ENCODE assay signal across 16 cellular contexts in the genomic region with DNA sequence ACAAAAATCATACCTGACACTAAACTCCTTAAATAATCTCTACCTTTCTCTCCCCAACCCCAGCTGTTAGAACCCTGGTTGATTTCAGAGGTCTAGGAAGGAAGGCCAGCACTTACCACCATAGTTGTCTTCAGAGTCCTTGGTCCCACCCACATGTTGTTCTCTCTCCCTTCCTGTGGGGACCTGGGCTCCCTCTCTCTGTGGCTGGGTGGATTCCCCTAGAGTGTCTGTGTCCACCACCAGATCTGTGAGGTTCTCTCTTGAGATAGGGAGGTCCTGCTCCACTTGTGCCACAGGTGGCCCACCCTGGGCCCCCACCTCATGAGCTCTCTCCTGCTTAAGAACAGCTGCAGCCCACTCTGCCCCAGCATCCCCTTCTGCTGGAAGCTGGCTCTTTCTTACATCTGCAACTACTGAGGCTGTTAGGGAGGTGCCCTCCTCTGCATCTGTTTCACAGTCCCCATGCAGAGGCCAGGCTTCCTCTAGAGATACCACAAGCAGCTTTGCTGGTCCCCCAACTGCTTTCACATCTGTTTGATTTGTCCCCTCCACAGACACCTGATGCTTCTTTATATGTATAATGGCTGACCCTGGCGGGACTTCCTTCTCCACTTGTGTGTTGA. TPM values are rescaled to one million over a fixed set of nuclear protein-coding genes. Genes with fewer than 3 reads are reported as not detected.
DNase-seq lines count a peak whose midpoint lies in the region; TF ChIP-seq lines count a peak whose summit lies in the region.
"Had no signal": no experiment of that assay in that cellular context is flagged by ENCODE, and none has a peak within 500 bp of the region (broad histone marks: within the 10 kb centered on the region; RNA-seq: fewer than 3 reads in every experiment).

No MANE protein-coding gene starts in this region.

- peaks cover 57% of the 10 kb centered on the region for H3K4me1 Mint-ChIP-seq in activated CD4-positive, alpha-beta T cell treated with anti-CD3 and anti-CD28 coated beads, Interleukin-2, amount 10 ng/mL, durations not matched to agents 7 days and 5 days
- peaks cover 43% of the 10 kb centered on the region for H3K4me1 Mint-ChIP-seq in activated T-helper 2 cell treated with anti-CD3 and anti-CD28 coated beads, Interferon-gamma antibody, Interleukin-2, Interleukin-4, amounts not matched to agents 10 μg/mL and 5 μg/mL and 100 μg/mL, durations not matched to agents 14 hours and 24 hours and 36 hours (ENCODE audit: low read depth)
- peaks cover 5% of the 10 kb centered on the region for H3K4me1 Mint-ChIP-seq in mesothelial cell of epicardium

- intact Hi-C loops in activated T-helper 2 cell treated with anti-CD3 and anti-CD28 coated beads, Interferon-gamma antibody, Interleukin-2, Interleukin-4, amounts not matched to agents 10 μg/mL and 5 μg/mL and 100 μg/mL, durations not matched to agents 14 hours and 24 hours and 36 hours (cut with micrococcal nuclease) = no loop called here
- intact Hi-C loops in spleen (cut with DNase I; ENCODE audit: low total_unique reads) = no loop called here

- no peaks in the 10 kb centered on the region for H3K27me3 ChIP-seq in spleen (replicated peaks in 1 of 7)

- H3K4me3 Mint-ChIP-seq in activated CD4-positive, alpha-beta T cell treated with anti-CD3 and anti-CD28 coated beads, Interleukin-2, amount 10 ng/mL, durations not matched to agents 7 days and 5 days = peak overlapping the region; percentile 54
- H3K4me3 Mint-ChIP-seq in activated T-helper 2 cell treated with anti-CD3 and anti-CD28 coated beads, Interferon-gamma antibody, Interleukin-2, Interleukin-4, amounts not matched to agents 10 μg/mL and 5 μg/mL and 100 μg/mL, durations not matched to agents 14 hours and 24 hours and 36 hours (ENCODE audit: low read depth) = peak overlapping the region; percentile 7
- no peak overlapping the region for H3K4me3 Mint-ChIP-seq in mesothelial cell of epicardium

- H3K36me3 Mint-ChIP-seq in activated CD4-positive, alpha-beta T cell treated with anti-CD3 and anti-CD28 coated beads, Interleukin-2, amount 10 ng/mL, durations not matched to agents 7 days and 5 days (ENCODE audit: low read depth) = peaks cover 75% of the 10 kb centered on the region
- H3K36me3 Mint-ChIP-seq in activated T-helper 2 cell treated with anti-CD3 and anti-CD28 coated beads, Interferon-gamma antibody, Interleukin-2, Interleukin-4, amounts not matched to agents 10 μg/mL and 5 μg/mL and 100 μg/mL, durations not matched to agents 14 hours and 24 hours and 36 hours (ENCODE audit: low read depth) = peaks cover 79% of the 10 kb centered on the region
- peaks cover 56% of the 10 kb centered on the region for H3K36me3 Mint-ChIP-seq in mesothelial cell of epicardium

- no peak for DNase-seq in activated CD4-positive, alpha-beta T cell treated with anti-CD3 and anti-CD28 coated beads, Interleukin-2, amount 10 ng/mL, durations not matched to agents 7 days and 5 days
- DNase-seq in activated CD4-positive, alpha-beta T cell treated with anti-CD3 and anti-CD28 coated beads, Interleukin-2, amount 50 U/mL, for 4 hours = no peak
- peak; percentile 48 for DNase-seq in GM20000 (ENCODE audit: low spot score)
- DNase-seq in activated T-helper 2 cell treated with anti-CD3 and anti-CD28 coated beads, Interferon-gamma antibody, Interleukin-2, Interleukin-4, amounts not matched to agents 10 μg/mL and 5 μg/mL and 100 μg/mL, durations not matched to agents 14 hours and 24 hours and 36 hours (ENCODE audit: low spot score) = no peak
- peak; percentile 28 for DNase-seq in spleen
- DNase-seq in C1 segment of cervical spinal cord (lab: John Stamatoyannopoulos, UW) = no peak
- DNase-seq in NCI-H2171 treated with DMSO at 0.1 percent for 48 hours (lab: John Stamatoyannopoulos, UW) = no peak
- DNase-seq in mesothelial cell of epicardium (ENCODE audit: low spot score in 2 of 2, unreplicated experiment in 2 of 2) = no peak
- DNase-seq: activated CD4-positive, alpha-beta T cell treated with anti-CD3 and anti-CD28 coated beads for 48 hours; activated gamma-delta T cell treated with Interleukin-2 at 50 U/mL for 16 hours; effector CD4-positive, alpha-beta T cell; left colon; NCI-H2107 had no signal

- no peaks in the 10 kb centered on the region for H3K27me3 Mint-ChIP-seq in activated CD4-positive, alpha-beta T cell treated with anti-CD3 and anti-CD28 coated beads, Interleukin-2, amount 10 ng/mL, durations not matched to agents 7 days and 5 days
- no peaks in the 10 kb centered on the region for H3K27me3 Mint-ChIP-seq in activated T-helper 2 cell treated with anti-CD3 and anti-CD28 coated beads, Interferon-gamma antibody, Interleukin-2, Interleukin-4, amounts not matched to agents 10 μg/mL and 5 μg/mL and 100 μg/mL, durations not matched to agents 14 hours and 24 hours and 36 hours (ENCODE audit: low read depth)
- no peaks in the 10 kb centered on the region for H3K27me3 Mint-ChIP-seq in mesothelial cell of epicardium (ENCODE audit: low read depth)

- H3K9me3 ChIP-seq in spleen = no peaks in the 10 kb centered on the region
- H3K9me3 ChIP-seq: A549 had no signal

- H3K36me3 ChIP-seq in spleen = peaks cover 0 to 85% (median 57%) of the 10 kb centered on the region in 6 donors

- CTCF ChIA-PET in activated CD4-positive, alpha-beta T cell treated with anti-CD3 and anti-CD28 coated beads, Interleukin-2, amount 10 ng/mL, durations not matched to agents 7 days and 5 days (lab: Charles Lee) = interaction anchor here (0.5 to 4.2 kb wide), 10 partner anchors 8 to 654 kb away, joined by 3 to 27 read pairs (median 6); a partner anchor contains a TSS

- peaks cover 0 to 40% (median 11%) of the 10 kb centered on the region in 6 donors for H3K4me1 ChIP-seq in spleen

- H3K9me3 Mint-ChIP-seq in activated CD4-positive, alpha-beta T cell treated with anti-CD3 and anti-CD28 coated beads, Interleukin-2, amount 10 ng/mL, durations not matched to agents 7 days and 5 days = peaks cover 3% of the 10 kb centered on the region
- no peaks in the 10 kb centered on the region for H3K9me3 Mint-ChIP-seq in activated T-helper 2 cell treated with anti-CD3 and anti-CD28 coated beads, Interferon-gamma antibody, Interleukin-2, Interleukin-4, amounts not matched to agents 10 μg/mL and 5 μg/mL and 100 μg/mL, durations not matched to agents 14 hours and 24 hours and 36 hours
- no peaks in the 10 kb centered on the region for H3K9me3 Mint-ChIP-seq in mesothelial cell of epicardium

- POLR2A ChIA-PET in activated CD4-positive, alpha-beta T cell treated with anti-CD3 and anti-CD28 coated beads, Interleukin-2, amount 10 ng/mL, durations not matched to agents 7 days and 5 days (lab: Charles Lee) = no interaction called here

- no peak for TF ChIP-seq POLR2A in spleen (IDR thresholded peaks at IDR 0.05)

- H3K27ac Mint-ChIP-seq in activated CD4-positive, alpha-beta T cell treated with anti-CD3 and anti-CD28 coated beads, Interleukin-2, amount 10 ng/mL, durations not matched to agents 7 days and 5 days = peak overlapping the region; percentile 84
- H3K27ac Mint-ChIP-seq in activated T-helper 2 cell treated with anti-CD3 and anti-CD28 coated beads, Interferon-gamma antibody, Interleukin-2, Interleukin-4, amounts not matched to agents 10 μg/mL and 5 μg/mL and 100 μg/mL, durations not matched to agents 14 hours and 24 hours and 36 hours = peak overlapping the region; percentile 44
- no peak overlapping the region for H3K27ac Mint-ChIP-seq in mesothelial cell of epicardium

- TF ChIP-seq CTCF in GM20000 (IDR thresholded peaks at IDR 0.05; ENCODE audit: extremely low read depth, missing control alignments) (no peak), spleen (IDR thresholded peaks at IDR 0.05 in 8 of 11, conservative IDR thresholded peaks at IDR 0.05 in 3 of 11) (no peak), mesothelial cell of epicardium (IDR thresholded peaks at IDR 0.05; ENCODE audit: unreplicated experiment) (no peak)

- peak overlapping the region in 1 of 8 donors; percentile 27 for H3K27ac ChIP-seq in spleen
- H3K27ac ChIP-seq: A549, parathyroid adenoma had no signal

- no peak overlapping the region for H3K4me3 ChIP-seq in spleen
- H3K4me3 ChIP-seq: A549, smooth muscle cell had no signal

- WGBS in spleen, 5 donors = 46 to 88% (median 68%) methylated on average over 1 of the region's 1 CpG

RNA-seq across cellular contexts. Expression of a gene that starts 5.2 kb away (rescaled TPM):
- total RNA-seq in activated CD4-positive, alpha-beta T cell treated with anti-CD3 and anti-CD28 coated beads, Interleukin-2, amount 10 ng/mL, durations not matched to agents 7 days and 5 days = 10 to 100 TPM; 46.8 to 53.2 TPM
- total RNA-seq in activated T-helper 2 cell treated with anti-CD3 and anti-CD28 coated beads, Interferon-gamma antibody, Interleukin-2, Interleukin-4, amounts not matched to agents 10 μg/mL and 5 μg/mL and 100 μg/mL, durations not matched to agents 14 hours and 24 hours and 36 hours = 88.3 and 96.6 TPM in 2 replicates
- 10 to 100 TPM; 20.8 to 47.7 (median 39.0) TPM for total RNA-seq in spleen
- 10 to 100 TPM in 2 of 3 donors, 1 to 10 TPM in 1; 7.8 to 18.2 (median 16.5) TPM for polyA plus RNA-seq in spleen
- total RNA-seq in mesothelial cell of epicardium = 49.7 to 51.9 TPM (median 49.8 TPM) in 3 replicates

RNA-seq across cellular contexts. Expression of a gene that starts 8.3 kb away (rescaled TPM):
- total RNA-seq in activated CD4-positive, alpha-beta T cell treated with anti-CD3 and anti-CD28 coated beads, Interleukin-2, amount 10 ng/mL, durations not matched to agents 7 days and 5 days = 1,000 to 10,000 TPM; 1,494 to 1,661 TPM
- 1,115 and 1,128 TPM in 2 replicates for total RNA-seq in activated T-helper 2 cell treated with anti-CD3 and anti-CD28 coated beads, Interferon-gamma antibody, Interleukin-2, Interleukin-4, amounts not matched to agents 10 μg/mL and 5 μg/mL and 100 μg/mL, durations not matched to agents 14 hours and 24 hours and 36 hours
- total RNA-seq in spleen (100 to 1,000 TPM; 189 to 344 (median 272) TPM), mesothelial cell of epicardium (1,084 to 1,110 TPM (median 1,094 TPM) in 3 replicates)
- polyA plus RNA-seq in spleen = 100 to 1,000 TPM; 109 to 203 (median 182) TPM

RNA-seq across cellular contexts. Expression of a gene that starts 21.1 kb away (rescaled TPM):
- 10 to 100 TPM; 43.1 to 58.8 TPM for total RNA-seq in activated CD4-positive, alpha-beta T cell treated with anti-CD3 and anti-CD28 coated beads, Interleukin-2, amount 10 ng/mL, durations not matched to agents 7 days and 5 days
- total RNA-seq in activated T-helper 2 cell treated with anti-CD3 and anti-CD28 coated beads, Interferon-gamma antibody, Interleukin-2, Interleukin-4, amounts not matched to agents 10 μg/mL and 5 μg/mL and 100 μg/mL, durations not matched to agents 14 hours and 24 hours and 36 hours = 23.1 and 24.2 TPM in 2 replicates
- total RNA-seq in spleen (10 to 100 TPM in 6 of 7 donors, 1 to 10 TPM in 1; 9.8 to 13.8 (median 11.0) TPM), mesothelial cell of epicardium (34.6 to 40.2 TPM (median 36.1 TPM) in 3 replicates)
- polyA plus RNA-seq in spleen = 10 to 100 TPM; 14.1 to 19.6 (median 17.7) TPM

RNA-seq across cellular contexts. Expression of a gene that starts 25.4 kb away (rescaled TPM):
- 100 to 1,000 TPM; 243 to 272 TPM for total RNA-seq in activated CD4-positive, alpha-beta T cell treated with anti-CD3 and anti-CD28 coated beads, Interleukin-2, amount 10 ng/mL, durations not matched to agents 7 days and 5 days
- 137 and 144 TPM in 2 replicates for total RNA-seq in activated T-helper 2 cell treated with anti-CD3 and anti-CD28 coated beads, Interferon-gamma antibody, Interleukin-2, Interleukin-4, amounts not matched to agents 10 μg/mL and 5 μg/mL and 100 μg/mL, durations not matched to agents 14 hours and 24 hours and 36 hours
- total RNA-seq in spleen (100 to 1,000 TPM; 128 to 187 (median 150) TPM), mesothelial cell of epicardium (28.8 to 30.6 TPM (median 29.5 TPM) in 3 replicates)
- polyA plus RNA-seq in spleen = 100 to 1,000 TPM; 153 to 188 (median 186) TPM

RNA-seq across cellular contexts. Expression of a gene that starts 30.6 kb away (rescaled TPM):
- total RNA-seq in activated CD4-positive, alpha-beta T cell treated with anti-CD3 and anti-CD28 coated beads, Interleukin-2, amount 10 ng/mL, durations not matched to agents 7 days and 5 days = 100 to 1,000 TPM; 199 to 213 TPM
- 201 and 214 TPM in 2 replicates for total RNA-seq in activated T-helper 2 cell treated with anti-CD3 and anti-CD28 coated beads, Interferon-gamma antibody, Interleukin-2, Interleukin-4, amounts not matched to agents 10 μg/mL and 5 μg/mL and 100 μg/mL, durations not matched to agents 14 hours and 24 hours and 36 hours
- total RNA-seq in spleen (100 to 1,000 TPM; 125 to 205 (median 170) TPM), mesothelial cell of epicardium (96.5 to 101 TPM (median 99.8 TPM) in 3 replicates)
- polyA plus RNA-seq in spleen = 100 to 1,000 TPM; 116 to 178 (median 116) TPM

Comparison
In these comparisons a context has a peak if more than half of its experiments do, and no peak if none do; other contexts are left out.
1. DNase-seq: peak in GM20000 (single experiment) and spleen (single experiment); none in activated CD4-positive, alpha-beta T cell treated with anti-CD3 and anti-CD28 coated beads, Interleukin-2, amount 10 ng/mL, durations not matched to agents 7 days and 5 days (single experiment), activated CD4-positive, alpha-beta T cell treated with anti-CD3 and anti-CD28 coated beads, Interleukin-2, amount 50 U/mL, for 4 hours (0 of 2), activated T-helper 2 cell treated with anti-CD3 and anti-CD28 coated beads, Interferon-gamma antibody, Interleukin-2, Interleukin-4, amounts not matched to agents 10 μg/mL and 5 μg/mL and 100 μg/mL, durations not matched to agents 14 hours and 24 hours and 36 hours (single experiment), C1 segment of cervical spinal cord (0 of 14), NCI-H2171 treated with DMSO at 0.1 percent for 48 hours (single experiment) and mesothelial cell of epicardium (0 of 2).